In genomic region chr1:84721152-84721551, GRCh38 we compare ENCODE assay signal across 12 cellular contexts. TPM values are rescaled to one million over a fixed set of nuclear protein-coding genes. Genes with fewer than 3 reads are reported as not detected.
A peak's percentile ranks its signal among the peaks of the same experiment; 100 is the strongest.
DNase-seq lines count a peak whose midpoint lies in the region; ATAC-seq and TF ChIP-seq lines count a peak whose summit lies in the region.
"Had no signal": no experiment of that assay in that cellular context is flagged by ENCODE, and none has a peak within 500 bp of the region (broad histone marks: within the 10 kb centered on the region; RNA-seq: fewer than 3 reads in every experiment).

No MANE protein-coding gene starts in this region.

- peak; percentile 95 to 96 for ATAC-seq in activated CD4-positive, CD25-positive, alpha-beta regulatory T cell treated with anti-CD3 and anti-CD28 coated beads, Interleukin-2, amount 50 U/mL, for 24 hours
- ATAC-seq in HG03108 (IDR thresholded peaks at IDR 0.05; ENCODE audit: unreplicated experiment) = no peak
- ATAC-seq: upper lobe of right lung had no signal

- peaks cover 0 to 34% (median 26%) of the 10 kb centered on the region in 4 donors for H3K4me1 ChIP-seq in sigmoid colon
- H3K4me1 ChIP-seq in A673 (ENCODE audit: insufficient read depth, low read length, poor library complexity, severe bottlenecking) = no peaks in the 10 kb centered on the region

- H3K27ac ChIP-seq in sigmoid colon (peak overlapping the region; percentile 63 to 83 (median 77)), A673 (ENCODE audit: low read depth, low read length, poor library complexity, severe bottlenecking) (no peak overlapping the region)
- H3K27ac ChIP-seq: adrenal gland, upper lobe of right lung, WERI-Rb-1 had no signal

- BruUV-seq in A673 (replicated peaks; lab: Mats Ljungman, UMichigan) = no TSS peak

- no peak for DNase-seq in activated CD4-positive, CD25-positive, alpha-beta regulatory T cell treated with anti-CD3 and anti-CD28 coated beads, Interleukin-2, amount 50 U/mL, for 72 hours
- DNase-seq in MV-4-11 (lab: John Stamatoyannopoulos, UW) (peak; percentile 56), epithelial cell of esophagus (ENCODE audit: low read depth) (peak; percentile 72), sigmoid colon (no peak), A673 (ENCODE audit: low spot score) (no peak), NCI-H1694 (lab: John Stamatoyannopoulos, UW) (no peak)
- DNase-seq: adrenal gland, NCI-H1105, upper lobe of right lung, WERI-Rb-1 had no signal

- no peaks in the 10 kb centered on the region for H3K27me3 ChIP-seq in sigmoid colon
- H3K27me3 ChIP-seq in A673 (replicated peaks; ENCODE audit: insufficient read depth, low read depth, low read length, poor library complexity) = no peaks in the 10 kb centered on the region
- H3K27me3 ChIP-seq: adrenal gland, upper lobe of right lung had no signal

- WGBS in sigmoid colon, 2 donors = 63 to 85% methylated on average over 2 of the region's 2 CpGs

- H3K36me3 ChIP-seq in sigmoid colon (no peaks in the 10 kb centered on the region), A673 (ENCODE audit: insufficient read depth, low read length, poor library complexity, severe bottlenecking) (no peaks in the 10 kb centered on the region)
- H3K36me3 ChIP-seq: adrenal gland, upper lobe of right lung, WERI-Rb-1 had no signal

- TF ChIP-seq CTCF in epithelial cell of esophagus (IDR thresholded peaks at IDR 0.05; ENCODE audit: insufficient read depth, low read depth, low read length, missing control alignments) = no peak
- TF ChIP-seq CTCF in sigmoid colon (IDR thresholded peaks at IDR 0.05) = no peak
- no peak for TF ChIP-seq CTCF in A673 (conservative IDR thresholded peaks at IDR 0.05; ENCODE audit: low read depth, low read length)

- TF ChIP-seq EP300 in sigmoid colon (IDR thresholded peaks at IDR 0.05) = no peak

- no peak overlapping the region for H3K4me3 ChIP-seq in epithelial cell of esophagus (ENCODE audit: low read length)
- no peak overlapping the region for H3K4me3 ChIP-seq in sigmoid colon
- H3K4me3 ChIP-seq in A673 (ENCODE audit: low read depth, low read length, poor library complexity, severe bottlenecking) = no peak overlapping the region
- H3K4me3 ChIP-seq: adrenal gland, upper lobe of right lung had no signal

- H3K9me3 ChIP-seq in sigmoid colon (no peaks in the 10 kb centered on the region), A673 (ENCODE audit: low read depth, low read length, poor library complexity, severe bottlenecking) (no peaks in the 10 kb centered on the region)
- H3K9me3 ChIP-seq: adrenal gland, upper lobe of right lung had no signal

- POLR2A ChIA-PET in A673 (lab: Charles Lee; ENCODE audit: low non-redundant PET) = no interaction called here

- CTCF ChIA-PET in A673 (lab: Charles Lee) = no interaction called here

- intact Hi-C loops in sigmoid colon (cut with DNase I) = no loop called here
- intact Hi-C loops in A673 (cut with micrococcal nuclease; ENCODE audit: unreplicated experiment) = no loop called here

- no peak for TF ChIP-seq POLR2A in sigmoid colon (IDR thresholded peaks at IDR 0.05)

RNA-seq across cellular contexts. Expression of gene SSX2IP, which starts 30.9 kb away (rescaled TPM):
- 10 to 100 TPM; 24.7 to 57.6 (median 30.0) TPM for total RNA-seq in sigmoid colon
- polyA plus RNA-seq in sigmoid colon = 1 to 10 TPM; 2.4 to 6.7 (median 5.5) TPM
- 37.2 and 42.4 TPM in 2 replicates for total RNA-seq in A673 (2021)

Comparison
In these comparisons a context has a peak if more than half of its experiments do, and no peak if none do; other contexts are left out.
1. DNase-seq: peak in MV-4-11 (single experiment) and epithelial cell of esophagus (single experiment); none in activated CD4-positive, CD25-positive, alpha-beta regulatory T cell treated with anti-CD3 and anti-CD28 coated beads, Interleukin-2, amount 50 U/mL, for 72 hours (single experiment), sigmoid colon (single experiment), A673 (single experiment) and NCI-H1694 (single experiment).